Comparison of ENCODE assay signal across 22 cellular contexts in the genomic region with DNA sequence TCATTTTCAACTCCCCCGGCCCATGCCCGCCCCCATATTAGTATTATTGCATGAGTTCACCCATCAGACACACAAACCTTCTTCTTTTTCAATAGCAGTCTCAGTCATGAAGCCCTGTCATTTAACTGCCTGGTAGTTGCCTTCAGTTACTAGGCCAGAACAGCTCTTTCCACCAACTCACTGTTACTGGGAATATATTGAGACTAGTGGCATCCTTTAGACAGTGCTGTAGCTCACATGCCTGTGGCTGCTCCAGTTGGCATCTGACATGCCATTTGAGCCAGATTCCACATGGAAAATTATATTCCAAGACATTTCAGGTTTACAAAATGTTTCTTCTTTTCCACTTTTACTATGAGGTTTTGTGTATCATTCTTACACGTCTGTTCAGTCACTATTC.
"Had no signal": no experiment of that assay in that cellular context is flagged by ENCODE, and none has a peak within 500 bp of the region (broad histone marks: within the 10 kb centered on the region; RNA-seq: fewer than 3 reads in every experiment).

No MANE protein-coding gene starts in this region.

- H3K4me3 Mint-ChIP-seq: activated CD4-positive, alpha-beta T cell treated with anti-CD3 and anti-CD28 coated beads, Interleukin-2, amount 10 ng/mL, durations not matched to agents 7 days and 5 days; activated naive CD4-positive, alpha-beta T cell treated with anti-CD3 and anti-CD28 coated beads, Interleukin-2, amount 10 ng/mL, durations not matched to agents 7 days and 5 days; activated naive CD8-positive, alpha-beta T cell treated with anti-CD3 and anti-CD28 coated beads, Interleukin-2, amount 50 U/mL, for 24 hours; activated T-cell treated with anti-CD3 and anti-CD28 coated beads, Interleukin-2, amount 50 U/mL, for 4 hours; memory B cell; naive thymus-derived CD8-positive, alpha-beta T cell; stimulated activated effector memory CD8-positive, alpha-beta T cell treated with anti-CD3 and anti-CD28 coated beads, Interleukin-12 subunit alpha, Interleukin-12 subunit beta, amount 100 ng/mL, for 72 hours; T-cell had no signal

- ATAC-seq: activated CD4-positive, CD25-positive, alpha-beta regulatory T cell treated with anti-CD3 and anti-CD28 coated beads, Interleukin-2, amount 50 U/mL, for 24 hours; activated naive CD8-positive, alpha-beta T cell treated with anti-CD3 and anti-CD28 coated beads, Interleukin-2, amount 50 U/mL, for 24 hours; activated T-cell treated with anti-CD3 and anti-CD28 coated beads, Interleukin-2, amount 50 U/mL, for 4 hours; gastroesophageal sphincter; left lung; mucosa of descending colon; naive thymus-derived CD8-positive, alpha-beta T cell; stimulated activated effector memory CD8-positive, alpha-beta T cell treated with anti-CD3 and anti-CD28 coated beads, Interleukin-12 subunit alpha, Interleukin-12 subunit beta, amount 100 ng/mL, for 72 hours; T-cell had no signal

- DNase-seq: activated CD4-positive, alpha-beta T cell treated with anti-CD3 and anti-CD28 coated beads, Interleukin-2, amount 10 ng/mL, durations not matched to agents 7 days and 5 days; activated CD8-positive, alpha-beta memory T cell treated with anti-CD3 and anti-CD28 coated beads, Interleukin-2, amount 50 U/mL, for 4 hours; activated naive CD4-positive, alpha-beta T cell treated with anti-CD3 and anti-CD28 coated beads, Interleukin-2, amount 10 ng/mL, durations not matched to agents 7 days and 5 days; activated naive CD8-positive, alpha-beta T cell treated with anti-CD3 and anti-CD28 coated beads, Interleukin-2, amount 50 U/mL, for 24 hours; activated T-cell treated with anti-CD3 and anti-CD28 coated beads, Interleukin-2, amount 50 U/mL, for 4 hours; anterior cingulate cortex; heart left ventricle; left lung; mucosa of descending colon; naive thymus-derived CD8-positive, alpha-beta T cell; posterior cingulate gyrus; small intestine; stimulated activated CD4-positive, alpha-beta T cell treated with anti-CD3 and anti-CD28 coated beads, Interleukin-4, amount 100 ng/mL, for 1 hour; stomach; T-cell; testis had no signal

- H3K4me1 Mint-ChIP-seq: activated CD4-positive, alpha-beta T cell treated with anti-CD3 and anti-CD28 coated beads, Interleukin-2, amount 10 ng/mL, durations not matched to agents 7 days and 5 days; activated naive CD4-positive, alpha-beta T cell treated with anti-CD3 and anti-CD28 coated beads, Interleukin-2, amount 10 ng/mL, durations not matched to agents 7 days and 5 days; activated naive CD8-positive, alpha-beta T cell treated with anti-CD3 and anti-CD28 coated beads, Interleukin-2, amount 50 U/mL, for 24 hours; memory B cell; stimulated activated effector memory CD8-positive, alpha-beta T cell treated with anti-CD3 and anti-CD28 coated beads, Interleukin-12 subunit alpha, Interleukin-12 subunit beta, amount 100 ng/mL, for 72 hours; T-cell had no signal

- H3K36me3 ChIP-seq: breast epithelium had no signal

- H3K27ac ChIP-seq: breast epithelium, coronary artery, gastroesophageal sphincter, left lung, stomach, testis had no signal

- H3K27me3 ChIP-seq: breast epithelium, gastroesophageal sphincter, heart left ventricle, left lung, stomach, testis had no signal

- H3K27me3 Mint-ChIP-seq: activated CD4-positive, alpha-beta T cell treated with anti-CD3 and anti-CD28 coated beads, Interleukin-2, amount 10 ng/mL, durations not matched to agents 7 days and 5 days; activated naive CD4-positive, alpha-beta T cell treated with anti-CD3 and anti-CD28 coated beads, Interleukin-2, amount 10 ng/mL, durations not matched to agents 7 days and 5 days; activated naive CD8-positive, alpha-beta T cell treated with anti-CD3 and anti-CD28 coated beads, Interleukin-2, amount 50 U/mL, for 24 hours; memory B cell; naive thymus-derived CD8-positive, alpha-beta T cell; T-cell had no signal

- H3K4me1 ChIP-seq: breast epithelium, left lung, testis had no signal

- H3K9me3 Mint-ChIP-seq: activated CD4-positive, alpha-beta T cell treated with anti-CD3 and anti-CD28 coated beads, Interleukin-2, amount 10 ng/mL, durations not matched to agents 7 days and 5 days; activated naive CD4-positive, alpha-beta T cell treated with anti-CD3 and anti-CD28 coated beads, Interleukin-2, amount 10 ng/mL, durations not matched to agents 7 days and 5 days; activated naive CD8-positive, alpha-beta T cell treated with anti-CD3 and anti-CD28 coated beads, Interleukin-2, amount 50 U/mL, for 24 hours; activated T-cell treated with anti-CD3 and anti-CD28 coated beads, Interleukin-2, amount 50 U/mL, for 4 hours; memory B cell; naive thymus-derived CD8-positive, alpha-beta T cell; stimulated activated effector memory CD8-positive, alpha-beta T cell treated with anti-CD3 and anti-CD28 coated beads, Interleukin-12 subunit alpha, Interleukin-12 subunit beta, amount 100 ng/mL, for 72 hours; T-cell had no signal

- H3K4me3 ChIP-seq: breast epithelium, coronary artery, gastroesophageal sphincter, heart left ventricle, left lung, mucosa of descending colon, stomach, testis had no signal

- H3K36me3 Mint-ChIP-seq: activated naive CD4-positive, alpha-beta T cell treated with anti-CD3 and anti-CD28 coated beads, Interleukin-2, amount 10 ng/mL, durations not matched to agents 7 days and 5 days had no signal

- H3K27ac Mint-ChIP-seq: activated CD4-positive, alpha-beta T cell treated with anti-CD3 and anti-CD28 coated beads, Interleukin-2, amount 10 ng/mL, durations not matched to agents 7 days and 5 days; activated naive CD4-positive, alpha-beta T cell treated with anti-CD3 and anti-CD28 coated beads, Interleukin-2, amount 10 ng/mL, durations not matched to agents 7 days and 5 days; activated naive CD8-positive, alpha-beta T cell treated with anti-CD3 and anti-CD28 coated beads, Interleukin-2, amount 50 U/mL, for 24 hours; memory B cell; naive thymus-derived CD8-positive, alpha-beta T cell; stimulated activated effector memory CD8-positive, alpha-beta T cell treated with anti-CD3 and anti-CD28 coated beads, Interleukin-12 subunit alpha, Interleukin-12 subunit beta, amount 100 ng/mL, for 72 hours; T-cell had no signal
